Comparison of ENCODE assay signal across 13 cellular contexts in genomic region chr9:105138306-105138801, GRCh38.
A peak's percentile ranks its signal among the peaks of the same experiment; 100 is the strongest.
DNase-seq lines count a peak whose midpoint lies in the region; ATAC-seq and TF ChIP-seq lines count a peak whose summit lies in the region.
"Had no signal": no experiment of that assay in that cellular context is flagged by ENCODE, and none has a peak within 500 bp of the region (broad histone marks: within the 10 kb centered on the region; RNA-seq: fewer than 3 reads in every experiment).

No MANE protein-coding gene starts in this region.

- H3K9me3 ChIP-seq in neural progenitor cell (ENCODE audit: low read depth) = no peaks in the 10 kb centered on the region

- peak; percentile 94 for DNase-seq in ELF-1 (ENCODE audit: low read depth, low spot score)
- peak; percentile 97 for DNase-seq in NCI-H748 (lab: John Stamatoyannopoulos, UW; ENCODE audit: unreplicated experiment)
- DNase-seq in fibroblast of villous mesenchyme (ENCODE audit: low read depth) = peak; percentile 87
- DNase-seq in neural progenitor cell (ENCODE audit: low spot score) = peak; percentile 43
- DNase-seq in OCI-M2 (lab: John Stamatoyannopoulos, UW; ENCODE audit: unreplicated experiment) = no peak
- no peak for DNase-seq in dorsolateral prefrontal cortex
- no peak for DNase-seq in cerebellar nuclear complex (lab: John Stamatoyannopoulos, UW)
- DNase-seq: activated T-cell treated with anti-CD3 and anti-CD28 coated beads, Interleukin-2, amount 50 U/mL, for 24 hours; C1 segment of cervical spinal cord; foreskin keratinocyte had no signal

- peak overlapping the region; percentile 24 for H2AFZ ChIP-seq in neural progenitor cell (replicated peaks)

- no peaks in the 10 kb centered on the region for H3K9me3 Mint-ChIP-seq in neural progenitor cell
- H3K9me3 Mint-ChIP-seq: activated T-cell treated with anti-CD3 and anti-CD28 coated beads, Interleukin-2, amount 50 U/mL, for 24 hours had no signal

- intact Hi-C loops in dorsolateral prefrontal cortex (cut with DNase I) = no loop called here

- H3K9ac ChIP-seq in neural progenitor cell = no peak overlapping the region

- H3F3A ChIP-seq in neural progenitor cell (ENCODE audit: low read depth) = peaks cover 18% of the 10 kb centered on the region

- peaks cover 6% of the 10 kb centered on the region for H3K27me3 Mint-ChIP-seq in neural progenitor cell (ENCODE audit: insufficient read depth, low read depth)
- H3K27me3 Mint-ChIP-seq: activated T-cell treated with anti-CD3 and anti-CD28 coated beads, Interleukin-2, amount 50 U/mL, for 24 hours had no signal

- H3K4me2 ChIP-seq in neural progenitor cell = peak overlapping the region; percentile 65

- no peaks in the 10 kb centered on the region for H3K27me3 ChIP-seq in neural progenitor cell
- H3K27me3 ChIP-seq in dorsolateral prefrontal cortex = no peaks in the 10 kb centered on the region
- H3K27me3 ChIP-seq: foreskin keratinocyte had no signal

- H4K20me1 ChIP-seq in neural progenitor cell (ENCODE audit: low read depth) = no peaks in the 10 kb centered on the region

- no peak for TF ChIP-seq CTCF in fibroblast of villous mesenchyme (IDR thresholded peaks at IDR 0.05; ENCODE audit: insufficient read depth, low read depth, low read length)
- no peak for TF ChIP-seq CTCF in neural progenitor cell (IDR thresholded peaks at IDR 0.05)
- no peak for TF ChIP-seq CTCF in dorsolateral prefrontal cortex (IDR thresholded peaks at IDR 0.05 in 54 of 56, conservative IDR thresholded peaks at IDR 0.05 in 2 of 56; ENCODE audit: low read depth in 1 of 56, partially characterized antibody in 56 of 56)

- H3K4me3 ChIP-seq in fibroblast of villous mesenchyme (ENCODE audit: low read depth, low read length) (no peak overlapping the region), neural progenitor cell (peak overlapping the region; percentile 9), dorsolateral prefrontal cortex (no peak overlapping the region)

- no peaks in the 10 kb centered on the region for H3K36me3 Mint-ChIP-seq in neural progenitor cell

- H3K79me2 ChIP-seq in neural progenitor cell (ENCODE audit: low read depth) = no peaks in the 10 kb centered on the region

- no peak overlapping the region for H3K27ac Mint-ChIP-seq in neural progenitor cell
- H3K27ac Mint-ChIP-seq: activated T-cell treated with anti-CD3 and anti-CD28 coated beads, Interleukin-2, amount 50 U/mL, for 24 hours had no signal

- peaks cover 29% of the 10 kb centered on the region for H3K4me1 ChIP-seq in neural progenitor cell
- H3K4me1 ChIP-seq: foreskin keratinocyte had no signal

- no peak for ATAC-seq in activated CD4-positive, CD25-positive, alpha-beta regulatory T cell treated with anti-CD3 and anti-CD28 coated beads, Interleukin-2, amount 50 U/mL, for 24 hours
- ATAC-seq: foreskin keratinocyte, Panc1 had no signal

- no peak overlapping the region for H3K4me3 Mint-ChIP-seq in neural progenitor cell
- H3K4me3 Mint-ChIP-seq: activated T-cell treated with anti-CD3 and anti-CD28 coated beads, Interleukin-2, amount 50 U/mL, for 24 hours had no signal

- no peaks in the 10 kb centered on the region for H3K36me3 ChIP-seq in neural progenitor cell

- peaks cover 38% of the 10 kb centered on the region for H3K4me1 Mint-ChIP-seq in neural progenitor cell

- no peak overlapping the region for H3K27ac ChIP-seq in neural progenitor cell
- peak overlapping the region in 1 of 59 donors; percentile 49 for H3K27ac ChIP-seq in dorsolateral prefrontal cortex
- H3K27ac ChIP-seq: foreskin keratinocyte, HL-60 had no signal

Comparison
In these comparisons a context has a peak if more than half of its experiments do, and no peak if none do; other contexts are left out.
1. DNase-seq: peak in ELF-1 (single experiment), NCI-H748 (single experiment), fibroblast of villous mesenchyme (single experiment) and neural progenitor cell (single experiment); none in OCI-M2 (single experiment), dorsolateral prefrontal cortex (0 of 10) and cerebellar nuclear complex (0 of 2).